In genomic region chr3:46682974-46683373, GRCh38 we compare ENCODE assay signal across 1 cellular context.
TF ChIP-seq lines count a peak whose summit lies in the region.

No MANE protein-coding gene starts in this region.

TF ChIP-seq in H1, 55 proteins besides CTCF, POLR2A, EP300 and RAD21:
- no peak for TF ChIP-seq YY1 (IDR thresholded peaks at IDR 0.05; ENCODE audit: low read depth, low read length)
- TF ChIP-seq HDAC2 (IDR thresholded peaks at IDR 0.05; ENCODE audit: borderline replicate concordance in 1 of 2, low read depth in 2 of 2, low read length in 2 of 2) = no peak
- no peak for TF ChIP-seq KDM5A (IDR thresholded peaks at IDR 0.05; ENCODE audit: low read length)
- no peak for TF ChIP-seq SP1 (IDR thresholded peaks at IDR 0.05; ENCODE audit: low read depth, low read length)
- TF ChIP-seq NRF1 (IDR thresholded peaks at IDR 0.05; ENCODE audit: low read depth, low read length) = no peak
- TF ChIP-seq SP2 (IDR thresholded peaks at IDR 0.05; ENCODE audit: low read length) = no peak
- TF ChIP-seq PHF8 (conservative IDR thresholded peaks at IDR 0.05; ENCODE audit: low read depth, low read length) = no peak
